8 cellular contexts compared by ENCODE assay signal in the genomic region with DNA sequence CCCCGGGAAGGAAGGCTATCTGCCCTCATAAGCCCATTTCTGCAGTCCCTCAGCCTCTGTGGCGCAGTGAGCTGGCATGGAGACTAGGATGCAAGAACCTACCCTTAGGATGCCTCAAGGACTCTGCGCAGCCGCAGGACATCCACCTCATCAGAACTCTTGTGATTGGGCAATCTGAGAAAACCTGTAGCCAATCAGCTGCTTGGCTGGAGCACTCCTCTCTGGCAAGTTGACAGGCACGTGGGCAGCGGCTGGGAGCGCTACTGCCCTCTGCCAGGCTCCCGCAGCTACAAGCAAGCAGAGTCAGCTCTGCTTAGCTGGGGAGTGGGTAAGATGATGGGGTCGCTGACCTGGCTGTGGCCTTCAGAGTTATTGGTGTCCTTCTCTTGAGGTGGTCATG. TPM values are rescaled to one million over a fixed set of nuclear protein-coding genes. Genes with fewer than 3 reads are reported as not detected.
DNase-seq lines count a peak whose midpoint lies in the region; ATAC-seq and TF ChIP-seq lines count a peak whose summit lies in the region.

No MANE protein-coding gene starts in this region.

- H3K36me3 ChIP-seq in DND-41 (ENCODE audit: insufficient read depth, low read length) (peaks cover 5% of the 10 kb centered on the region; the same call in 1 of the 2 replicates), kidney epithelial cell (ENCODE audit: control insufficient read depth, insufficient read depth, low read length) (no peaks in the 10 kb centered on the region)

- H3K27ac ChIP-seq in DND-41 (ENCODE audit: low read length), result no peak overlapping the region

- DNase-seq in DND-41 (peak; percentile 44), NCI-H1048 (lab: John Stamatoyannopoulos, UW) (peak; percentile 83), SK-N-DZ (ENCODE audit: low spot score) (peak; percentile 97), cerebellar nuclear complex (lab: John Stamatoyannopoulos, UW) (peak; percentile 85 to 92), kidney epithelial cell (ENCODE audit: low read depth) (no peak)
- DNase-seq in stimulated activated CD4-positive, alpha-beta T cell treated with anti-CD3 and anti-CD28 coated beads, Interleukin-4, amount 100 ng/mL, for 4 hours, result peak; percentile 19 to 33
- no peak for DNase-seq in activated CD4-positive, CD25-positive, alpha-beta regulatory T cell (lab: John Stamatoyannopoulos, UW)

- no peak overlapping the region for H3K4me3 ChIP-seq in DND-41 (ENCODE audit: low read depth in 1 of 2, low read length in 2 of 2)
- H3K4me3 ChIP-seq in kidney epithelial cell (ENCODE audit: low read depth, low read length), result no peak overlapping the region

- peaks cover 22% of the 10 kb centered on the region for H3K79me2 ChIP-seq in DND-41 (ENCODE audit: insufficient read depth, low read length)

- no peak overlapping the region for H3K9ac ChIP-seq in DND-41 (ENCODE audit: low read depth, low read length)

- no peak overlapping the region for H3K4me2 ChIP-seq in DND-41 (ENCODE audit: insufficient read depth, low read length)

- ATAC-seq in DND-41 (ENCODE audit: insufficient read depth, low read depth) (no peak), GM18502 (IDR thresholded peaks at IDR 0.05; ENCODE audit: poor library complexity, unreplicated experiment) (no peak)

- peak; percentile 44 for TF ChIP-seq CTCF in DND-41 (IDR thresholded peaks at IDR 0.05; ENCODE audit: borderline replicate concordance, extremely low read depth, low read length, poor library complexity, severe bottlenecking)
- TF ChIP-seq CTCF in kidney epithelial cell (IDR thresholded peaks at IDR 0.05; ENCODE audit: insufficient read depth, low read length, poor library complexity, severe bottlenecking), result peak; percentile 23

- peaks cover 23% of the 10 kb centered on the region for H3K4me1 ChIP-seq in DND-41 (ENCODE audit: insufficient read depth, low read length)

- H3K9me3 ChIP-seq in DND-41 (ENCODE audit: insufficient read depth, low read length, severe bottlenecking), result no peaks in the 10 kb centered on the region

- no peaks in the 10 kb centered on the region for H3K27me3 ChIP-seq in DND-41 (ENCODE audit: insufficient read depth, low read length, poor library complexity)
- H3K27me3 ChIP-seq in kidney epithelial cell (ENCODE audit: control insufficient read depth, insufficient read depth, low read length), result no peaks in the 10 kb centered on the region

- no peak overlapping the region for H2AFZ ChIP-seq in DND-41 (ENCODE audit: low read depth, low read length)

- no peaks in the 10 kb centered on the region for H4K20me1 ChIP-seq in DND-41 (ENCODE audit: insufficient read depth, low read length)

RNA-seq across cellular contexts. Expression of gene ECSIT, which starts 1.5 kb away (rescaled TPM):
- 80.7 and 86.5 TPM in 2 replicates for polyA plus RNA-seq in SK-N-DZ (2014; cell fraction: cytosol; rRNA removed)
- 105 and 118 TPM in 2 replicates for polyA plus RNA-seq in SK-N-DZ (2014; cell fraction: nucleus; rRNA removed)
- total RNA-seq in kidney epithelial cell, result 37.4 and 40.0 TPM in 2 replicates

RNA-seq across cellular contexts. Expression of gene CNN1, which starts 8.2 kb away (rescaled TPM):
- 10.9 and 22.8 TPM in 2 replicates for polyA plus RNA-seq in SK-N-DZ (2014; cell fraction: cytosol; rRNA removed)
- 4.8 and 10.8 TPM in 2 replicates for polyA plus RNA-seq in SK-N-DZ (2014; cell fraction: nucleus; rRNA removed)
- total RNA-seq in kidney epithelial cell, result 11.8 and 14.5 TPM in 2 replicates

RNA-seq across cellular contexts. Expression of gene ZNF653, which starts 24.8 kb away (rescaled TPM):
- 4.0 and 10.3 TPM in 2 replicates for polyA plus RNA-seq in SK-N-DZ (2014; cell fraction: cytosol; rRNA removed)
- 8.2 and 13.5 TPM in 2 replicates for polyA plus RNA-seq in SK-N-DZ (2014; cell fraction: nucleus; rRNA removed)
- 6.6 and 20.5 TPM in 2 replicates for total RNA-seq in kidney epithelial cell

RNA-seq across cellular contexts. Expression of gene ELOF1, which starts 28.6 kb away (rescaled TPM):
- 50.5 and 52.7 TPM in 2 replicates for polyA plus RNA-seq in SK-N-DZ (2014; cell fraction: cytosol; rRNA removed)
- polyA plus RNA-seq in SK-N-DZ (2014; cell fraction: nucleus; rRNA removed), result 21.0 and 27.4 TPM in 2 replicates
- 67.3 and 69.6 TPM in 2 replicates for total RNA-seq in kidney epithelial cell

RNA-seq across cellular contexts. Expression of gene ACP5, which starts 47.0 kb away (rescaled TPM):
- polyA plus RNA-seq in SK-N-DZ (2014; cell fraction: cytosol; rRNA removed), result 4.1 and 6.8 TPM in 2 replicates
- 3.3 and 5.2 TPM in 2 replicates for polyA plus RNA-seq in SK-N-DZ (2014; cell fraction: nucleus; rRNA removed)
- 23.4 and 24.8 TPM in 2 replicates for total RNA-seq in kidney epithelial cell

Comparison
In these comparisons a context has a peak if more than half of its experiments do, and no peak if none do; other contexts are left out.
1. DNase-seq: peak in DND-41 (single experiment), NCI-H1048 (single experiment), SK-N-DZ (single experiment), cerebellar nuclear complex (2 of 2) and stimulated activated CD4-positive, alpha-beta T cell treated with anti-CD3 and anti-CD28 coated beads, Interleukin-4, amount 100 ng/mL, for 4 hours (2 of 2); none in kidney epithelial cell (single experiment) and activated CD4-positive, CD25-positive, alpha-beta regulatory T cell (0 of 4).